Comparison of ENCODE assay signal across 1 cellular context in the genomic region with DNA sequence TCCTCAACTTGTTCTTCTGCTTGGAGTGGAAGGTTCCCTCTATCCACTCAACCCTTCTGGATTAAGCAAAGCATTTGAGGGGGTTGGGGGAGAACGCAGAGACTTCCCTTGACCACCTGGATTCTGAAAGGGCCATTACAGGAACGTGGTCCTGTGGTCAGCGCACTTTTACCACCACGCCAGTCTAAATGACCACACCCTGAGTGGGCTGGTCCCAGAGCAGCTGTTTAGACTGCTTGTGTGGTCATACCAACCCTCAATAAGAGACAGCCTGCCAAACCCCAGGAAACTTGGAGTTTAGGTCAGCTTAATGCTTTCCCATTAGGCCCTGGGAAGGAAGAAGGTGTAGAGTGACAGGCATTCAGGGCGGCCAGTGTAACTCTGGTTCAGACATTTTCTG.
TF ChIP-seq lines count a peak whose summit lies in the region.

No MANE protein-coding gene starts in this region.

TF ChIP-seq in K562, 482 proteins besides CTCF, POLR2A, EP300 and RAD21 (continued from another document):
- TF ChIP-seq, protein P1, sequence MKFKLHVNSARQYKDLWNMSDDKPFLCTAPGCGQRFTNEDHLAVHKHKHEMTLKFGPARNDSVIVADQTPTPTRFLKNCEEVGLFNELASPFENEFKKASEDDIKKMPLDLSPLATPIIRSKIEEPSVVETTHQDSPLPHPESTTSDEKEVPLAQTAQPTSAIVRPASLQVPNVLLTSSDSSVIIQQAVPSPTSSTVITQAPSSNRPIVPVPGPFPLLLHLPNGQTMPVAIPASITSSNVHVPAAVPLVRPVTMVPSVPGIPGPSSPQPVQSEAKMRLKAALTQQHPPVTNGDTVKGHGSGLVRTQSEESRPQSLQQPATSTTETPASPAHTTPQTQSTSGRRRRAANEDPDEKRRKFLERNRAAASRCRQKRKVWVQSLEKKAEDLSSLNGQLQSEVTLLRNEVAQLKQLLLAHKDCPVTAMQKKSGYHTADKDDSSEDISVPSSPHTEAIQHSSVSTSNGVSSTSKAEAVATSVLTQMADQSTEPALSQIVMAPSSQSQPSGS (CRISPR knock-in tag; IDR thresholded peaks at IDR 0.05): no peak
- no peak for TF ChIP-seq ZNF592 (IDR thresholded peaks at IDR 0.05)
- no peak for TF ChIP-seq PCBP2 (IDR thresholded peaks at IDR 0.05; ENCODE audit: low read depth, low read length, poor library complexity, severe bottlenecking)
- TF ChIP-seq, protein P2, sequence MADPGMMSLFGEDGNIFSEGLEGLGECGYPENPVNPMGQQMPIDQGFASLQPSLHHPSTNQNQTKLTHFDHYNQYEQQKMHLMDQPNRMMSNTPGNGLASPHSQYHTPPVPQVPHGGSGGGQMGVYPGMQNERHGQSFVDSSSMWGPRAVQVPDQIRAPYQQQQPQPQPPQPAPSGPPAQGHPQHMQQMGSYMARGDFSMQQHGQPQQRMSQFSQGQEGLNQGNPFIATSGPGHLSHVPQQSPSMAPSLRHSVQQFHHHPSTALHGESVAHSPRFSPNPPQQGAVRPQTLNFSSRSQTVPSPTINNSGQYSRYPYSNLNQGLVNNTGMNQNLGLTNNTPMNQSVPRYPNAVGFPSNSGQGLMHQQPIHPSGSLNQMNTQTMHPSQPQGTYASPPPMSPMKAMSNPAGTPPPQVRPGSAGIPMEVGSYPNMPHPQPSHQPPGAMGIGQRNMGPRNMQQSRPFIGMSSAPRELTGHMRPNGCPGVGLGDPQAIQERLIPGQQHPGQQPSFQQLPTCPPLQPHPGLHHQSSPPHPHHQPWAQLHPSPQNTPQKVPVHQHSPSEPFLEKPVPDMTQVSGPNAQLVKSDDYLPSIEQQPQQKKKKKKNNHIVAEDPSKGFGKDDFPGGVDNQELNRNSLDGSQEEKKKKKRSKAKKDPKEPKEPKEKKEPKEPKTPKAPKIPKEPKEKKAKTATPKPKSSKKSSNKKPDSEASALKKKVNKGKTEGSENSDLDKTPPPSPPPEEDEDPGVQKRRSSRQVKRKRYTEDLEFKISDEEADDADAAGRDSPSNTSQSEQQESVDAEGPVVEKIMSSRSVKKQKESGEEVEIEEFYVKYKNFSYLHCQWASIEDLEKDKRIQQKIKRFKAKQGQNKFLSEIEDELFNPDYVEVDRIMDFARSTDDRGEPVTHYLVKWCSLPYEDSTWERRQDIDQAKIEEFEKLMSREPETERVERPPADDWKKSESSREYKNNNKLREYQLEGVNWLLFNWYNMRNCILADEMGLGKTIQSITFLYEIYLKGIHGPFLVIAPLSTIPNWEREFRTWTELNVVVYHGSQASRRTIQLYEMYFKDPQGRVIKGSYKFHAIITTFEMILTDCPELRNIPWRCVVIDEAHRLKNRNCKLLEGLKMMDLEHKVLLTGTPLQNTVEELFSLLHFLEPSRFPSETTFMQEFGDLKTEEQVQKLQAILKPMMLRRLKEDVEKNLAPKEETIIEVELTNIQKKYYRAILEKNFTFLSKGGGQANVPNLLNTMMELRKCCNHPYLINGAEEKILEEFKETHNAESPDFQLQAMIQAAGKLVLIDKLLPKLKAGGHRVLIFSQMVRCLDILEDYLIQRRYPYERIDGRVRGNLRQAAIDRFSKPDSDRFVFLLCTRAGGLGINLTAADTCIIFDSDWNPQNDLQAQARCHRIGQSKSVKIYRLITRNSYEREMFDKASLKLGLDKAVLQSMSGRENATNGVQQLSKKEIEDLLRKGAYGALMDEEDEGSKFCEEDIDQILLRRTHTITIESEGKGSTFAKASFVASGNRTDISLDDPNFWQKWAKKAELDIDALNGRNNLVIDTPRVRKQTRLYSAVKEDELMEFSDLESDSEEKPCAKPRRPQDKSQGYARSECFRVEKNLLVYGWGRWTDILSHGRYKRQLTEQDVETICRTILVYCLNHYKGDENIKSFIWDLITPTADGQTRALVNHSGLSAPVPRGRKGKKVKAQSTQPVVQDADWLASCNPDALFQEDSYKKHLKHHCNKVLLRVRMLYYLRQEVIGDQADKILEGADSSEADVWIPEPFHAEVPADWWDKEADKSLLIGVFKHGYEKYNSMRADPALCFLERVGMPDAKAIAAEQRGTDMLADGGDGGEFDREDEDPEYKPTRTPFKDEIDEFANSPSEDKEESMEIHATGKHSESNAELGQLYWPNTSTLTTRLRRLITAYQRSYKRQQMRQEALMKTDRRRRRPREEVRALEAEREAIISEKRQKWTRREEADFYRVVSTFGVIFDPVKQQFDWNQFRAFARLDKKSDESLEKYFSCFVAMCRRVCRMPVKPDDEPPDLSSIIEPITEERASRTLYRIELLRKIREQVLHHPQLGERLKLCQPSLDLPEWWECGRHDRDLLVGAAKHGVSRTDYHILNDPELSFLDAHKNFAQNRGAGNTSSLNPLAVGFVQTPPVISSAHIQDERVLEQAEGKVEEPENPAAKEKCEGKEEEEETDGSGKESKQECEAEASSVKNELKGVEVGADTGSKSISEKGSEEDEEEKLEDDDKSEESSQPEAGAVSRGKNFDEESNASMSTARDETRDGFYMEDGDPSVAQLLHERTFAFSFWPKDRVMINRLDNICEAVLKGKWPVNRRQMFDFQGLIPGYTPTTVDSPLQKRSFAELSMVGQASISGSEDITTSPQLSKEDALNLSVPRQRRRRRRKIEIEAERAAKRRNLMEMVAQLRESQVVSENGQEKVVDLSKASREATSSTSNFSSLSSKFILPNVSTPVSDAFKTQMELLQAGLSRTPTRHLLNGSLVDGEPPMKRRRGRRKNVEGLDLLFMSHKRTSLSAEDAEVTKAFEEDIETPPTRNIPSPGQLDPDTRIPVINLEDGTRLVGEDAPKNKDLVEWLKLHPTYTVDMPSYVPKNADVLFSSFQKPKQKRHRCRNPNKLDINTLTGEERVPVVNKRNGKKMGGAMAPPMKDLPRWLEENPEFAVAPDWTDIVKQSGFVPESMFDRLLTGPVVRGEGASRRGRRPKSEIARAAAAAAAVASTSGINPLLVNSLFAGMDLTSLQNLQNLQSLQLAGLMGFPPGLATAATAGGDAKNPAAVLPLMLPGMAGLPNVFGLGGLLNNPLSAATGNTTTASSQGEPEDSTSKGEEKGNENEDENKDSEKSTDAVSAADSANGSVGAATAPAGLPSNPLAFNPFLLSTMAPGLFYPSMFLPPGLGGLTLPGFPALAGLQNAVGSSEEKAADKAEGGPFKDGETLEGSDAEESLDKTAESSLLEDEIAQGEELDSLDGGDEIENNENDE (IDR thresholded peaks at IDR 0.05; ENCODE audit: low read depth, low read length): no peak
- no peak for TF ChIP-seq ZNF395 (CRISPR knock-in tag; IDR thresholded peaks at IDR 0.05)
- TF ChIP-seq TFAM (CRISPR knock-in tag; conservative IDR thresholded peaks at IDR 0.05): no peak
- TF ChIP-seq NCOA1 (IDR thresholded peaks at IDR 0.05; ENCODE audit: low read depth): no peak
TF ChIP-seq in K562: peak in this region for 0.
